In genomic region chr2:135798275-135798705, GRCh38 we compare ENCODE assay signal across 19 cellular contexts. TPM values are rescaled to one million over a fixed set of nuclear protein-coding genes. Genes with fewer than 3 reads are reported as not detected.
"Had no signal": no experiment of that assay in that cellular context is flagged by ENCODE, and none has a peak within 500 bp of the region (broad histone marks: within the 10 kb centered on the region; RNA-seq: fewer than 3 reads in every experiment).

No MANE protein-coding gene starts in this region.

- H3K9me3 ChIP-seq: breast epithelium had no signal

- H3K4me1 ChIP-seq: breast epithelium, tibial nerve had no signal

- H3K4me3 ChIP-seq: breast epithelium, dorsolateral prefrontal cortex, mucosa of descending colon, spleen, tibial nerve had no signal

- DNase-seq: activated CD4-positive, alpha-beta memory T cell treated with anti-CD3 and anti-CD28 coated beads, Interleukin-2, amount 10 ng/mL, durations not matched to agents 7 days and 5 days; activated CD8-positive, alpha-beta memory T cell treated with anti-CD3 and anti-CD28 coated beads, Interleukin-2, amount 50 U/mL, for 48 hours; activated naive CD8-positive, alpha-beta T cell treated with anti-CD3 and anti-CD28 coated beads, Interleukin-2, amount 10 ng/mL, durations not matched to agents 7 days and 5 days; aorta; dorsolateral prefrontal cortex; glutamatergic neuron; immature natural killer cell; left colon; mucosa of descending colon; naive thymus-derived CD8-positive, alpha-beta T cell; spleen; stimulated activated CD4-positive, alpha-beta T cell treated with anti-CD3 and anti-CD28 coated beads, Interleukin-1b, Interleukin-23, amount 100 ng/mL, for 48 hours had no signal

- H3K27me3 Mint-ChIP-seq: activated CD4-positive, alpha-beta memory T cell treated with anti-CD3 and anti-CD28 coated beads, Interleukin-2, amount 10 ng/mL, durations not matched to agents 7 days and 5 days; activated naive CD8-positive, alpha-beta T cell treated with anti-CD3 and anti-CD28 coated beads, Interleukin-2, amount 10 ng/mL, durations not matched to agents 7 days and 5 days; stimulated activated memory B cell treated with anti-CD40 and anti-IgM and Interleukin-4, amounts not matched to agents 10 μg/mL and 1 μg/mL and 100 μg/mL, for 72 hours had no signal

- H3K36me3 ChIP-seq: breast epithelium, spleen, tibial nerve had no signal

- H3K36me3 Mint-ChIP-seq: stimulated activated memory B cell treated with anti-CD40 and anti-IgM and Interleukin-4, amounts not matched to agents 10 μg/mL and 1 μg/mL and 100 μg/mL, for 72 hours had no signal

- H3K27ac ChIP-seq: breast epithelium, dorsolateral prefrontal cortex, spleen, tibial nerve had no signal

- H3K4me3 Mint-ChIP-seq: activated CD4-positive, alpha-beta memory T cell treated with anti-CD3 and anti-CD28 coated beads, Interleukin-2, amount 10 ng/mL, durations not matched to agents 7 days and 5 days; activated naive CD8-positive, alpha-beta T cell treated with anti-CD3 and anti-CD28 coated beads, Interleukin-2, amount 10 ng/mL, durations not matched to agents 7 days and 5 days; immature natural killer cell; stimulated activated memory B cell treated with anti-CD40 and anti-IgM and Interleukin-4, amounts not matched to agents 10 μg/mL and 1 μg/mL and 100 μg/mL, for 72 hours had no signal

- H3K27ac Mint-ChIP-seq: activated CD4-positive, alpha-beta memory T cell treated with anti-CD3 and anti-CD28 coated beads, Interleukin-2, amount 10 ng/mL, durations not matched to agents 7 days and 5 days; activated naive CD8-positive, alpha-beta T cell treated with anti-CD3 and anti-CD28 coated beads, Interleukin-2, amount 10 ng/mL, durations not matched to agents 7 days and 5 days; immature natural killer cell; naive thymus-derived CD8-positive, alpha-beta T cell; stimulated activated memory B cell treated with anti-CD40 and anti-IgM and Interleukin-4, amounts not matched to agents 10 μg/mL and 1 μg/mL and 100 μg/mL, for 72 hours had no signal

- H3K27me3 ChIP-seq: breast epithelium, dorsolateral prefrontal cortex, spleen, tibial nerve had no signal

- H3K9me3 Mint-ChIP-seq: stimulated activated memory B cell treated with anti-CD40 and anti-IgM and Interleukin-4, amounts not matched to agents 10 μg/mL and 1 μg/mL and 100 μg/mL, for 72 hours had no signal

RNA-seq across cellular contexts. Expression of gene LCT, which starts 38.7 kb away (rescaled TPM):
- total RNA-seq: aorta, breast epithelium, chondrocyte, esophagus mucosa, mammary epithelial cell, subcutaneous adipose tissue had no signal
